ENCODE assay signal across 11 cellular contexts in genomic region chr17:66548158-66548557, GRCh38.
DNase-seq lines count a peak whose midpoint lies in the region; ATAC-seq and TF ChIP-seq lines count a peak whose summit lies in the region.
"Had no signal": no experiment of that assay in that cellular context is flagged by ENCODE, and none has a peak within 500 bp of the region (broad histone marks: within the 10 kb centered on the region; RNA-seq: fewer than 3 reads in every experiment).

No MANE protein-coding gene starts in this region.

- H4K20me1 ChIP-seq in PC-3 (ENCODE audit: low read length) = no peaks in the 10 kb centered on the region

- no TSS peak for BruUV-seq in PC-3 (replicated peaks; lab: Mats Ljungman, UMichigan)

- no peaks in the 10 kb centered on the region for H3K9me2 ChIP-seq in PC-3 (replicated peaks; ENCODE audit: low read length)

- H3K4me3 ChIP-seq in PC-3 (ENCODE audit: low read length) (peak overlapping the region; percentile 15; the same call in 1 of the 2 replicates), mucosa of descending colon (no peak overlapping the region)
- H3K4me3 ChIP-seq: upper lobe of left lung had no signal

- no peak overlapping the region for H2AFZ ChIP-seq in PC-3 (ENCODE audit: low read length)

- peak; percentile 58 for DNase-seq in AG08395 (ENCODE audit: low spot score)
- DNase-seq in PC-3 = peak; percentile 85
- peak; percentile 74 for DNase-seq in activated effector memory CD4-positive, alpha-beta T cell treated with anti-CD3 and anti-CD28 coated beads, Interleukin-2, amount 50 U/mL, for 16 hours
- peak in 1 of 3 donors; percentile 28 for DNase-seq in mucosa of descending colon
- no peak for DNase-seq in COR-L47 (lab: John Stamatoyannopoulos, UW)
- DNase-seq in NCI-H82 treated with DMSO at 0.1 percent for 48 hours (lab: John Stamatoyannopoulos, UW; ENCODE audit: unreplicated experiment) = no peak
- DNase-seq in NCI-H1436 (lab: John Stamatoyannopoulos, UW) = no peak
- no peak for DNase-seq in T1000 (lab: John Stamatoyannopoulos, UW)
- DNase-seq: DMS 273 treated with DMSO at 0.1 percent for 48 hours, occipital lobe, upper lobe of left lung had no signal

- peaks cover 25% of the 10 kb centered on the region for H3F3A ChIP-seq in PC-3 (ENCODE audit: low read length, unreplicated experiment)

- peak overlapping the region; percentile 98 for H3K27ac ChIP-seq in PC-3 (ENCODE audit: low read length)
- H3K27ac ChIP-seq: upper lobe of left lung had no signal

- H3K79me2 ChIP-seq in PC-3 (ENCODE audit: low read length) = peaks cover 59% of the 10 kb centered on the region

- ATAC-seq in PC-3 = peak; percentile 49
- ATAC-seq in mucosa of descending colon = peak; percentile 62

- no peaks in the 10 kb centered on the region for H3K9me3 ChIP-seq in PC-3 (ENCODE audit: low read length)
- H3K9me3 ChIP-seq in mucosa of descending colon = no peaks in the 10 kb centered on the region

- H3K4me1 ChIP-seq in PC-3 (ENCODE audit: insufficient read depth, low read length) (peaks cover 76% of the 10 kb centered on the region), mucosa of descending colon (ENCODE audit: low read depth) (peaks cover 22% of the 10 kb centered on the region)

- peaks cover 3% of the 10 kb centered on the region; the same call in 1 of the 2 replicates for H3K36me3 ChIP-seq in PC-3 (ENCODE audit: low read depth, low read length)
- H3K36me3 ChIP-seq in mucosa of descending colon (ENCODE audit: low read depth) = no peaks in the 10 kb centered on the region
- H3K36me3 ChIP-seq: upper lobe of left lung had no signal

- H3K27me3 ChIP-seq in PC-3 (ENCODE audit: low read length) = no peaks in the 10 kb centered on the region
- H3K27me3 ChIP-seq: upper lobe of left lung had no signal

- peak overlapping the region; percentile 81 for H3K9ac ChIP-seq in PC-3 (ENCODE audit: low read length)

- no peak for TF ChIP-seq CTCF in PC-3 (conservative IDR thresholded peaks at IDR 0.05; ENCODE audit: low read depth, low read length)
- no peak for TF ChIP-seq CTCF in mucosa of descending colon (IDR thresholded peaks at IDR 0.05)

- intact Hi-C loops in PC-3 (cut with micrococcal nuclease) = loop anchor here (10.0 kb wide), 1 partner anchor 243 kb away; the partner anchor contains the start of gene PRKCA
- intact Hi-C loops in mucosa of descending colon (cut with DNase I, micrococcal nuclease) = no loop called here

- CTCF ChIA-PET in PC-3 (lab: Charles Lee) = interaction anchor here (0.6 to 1.1 kb wide), 2 partner anchors 25 to 40 kb away, joined by 3 read pairs; no protein-coding TSS in a partner anchor

- POLR2A ChIA-PET in PC-3 (lab: Charles Lee; ENCODE audit: unreplicated experiment) = interaction anchor here (0.5 to 1.0 kb wide), 3 partner anchors 18 to 989 kb away, joined by 3 to 10 read pairs (median 3); no protein-coding TSS in a partner anchor

- peak overlapping the region; percentile 73 for H3K4me2 ChIP-seq in PC-3 (ENCODE audit: low read length)

Comparison
In these comparisons a context has a peak if more than half of its experiments do, and no peak if none do; other contexts are left out.
1. DNase-seq: peak in AG08395 (single experiment), PC-3 (single experiment) and activated effector memory CD4-positive, alpha-beta T cell treated with anti-CD3 and anti-CD28 coated beads, Interleukin-2, amount 50 U/mL, for 16 hours (single experiment); none in COR-L47 (single experiment), NCI-H82 treated with DMSO at 0.1 percent for 48 hours (single experiment), NCI-H1436 (single experiment) and T1000 (single experiment).